ENCODE assay signal across 8 cellular contexts in the genomic region with DNA sequence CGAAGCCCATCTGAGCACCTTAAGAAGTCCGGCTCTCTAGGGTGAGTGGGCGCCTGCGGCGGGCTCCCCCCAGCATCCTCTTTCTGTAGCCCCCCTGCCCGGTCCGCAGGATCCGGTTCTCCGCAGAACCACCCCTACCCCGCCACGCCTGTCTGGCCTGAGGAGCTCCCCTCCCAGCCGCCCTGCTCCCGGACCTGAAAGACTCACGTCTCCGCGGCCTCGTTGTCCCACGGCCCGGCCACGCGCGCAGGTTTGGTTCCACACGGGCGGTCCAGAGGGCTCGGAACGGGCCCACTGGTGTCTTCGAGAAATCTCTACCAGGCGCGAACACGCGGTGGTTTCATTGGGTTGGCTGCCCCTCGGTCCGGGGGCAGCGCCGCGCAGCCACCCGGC. TPM values are rescaled to one million over a fixed set of nuclear protein-coding genes. Genes with fewer than 3 reads are reported as not detected.
DNase-seq lines count a peak whose midpoint lies in the region; ATAC-seq and TF ChIP-seq lines count a peak whose summit lies in the region.

No MANE protein-coding gene starts in this region.

- H3K27ac Mint-ChIP-seq in chondrocyte (ENCODE audit: unreplicated experiment): peak overlapping the region; percentile 74
- H3K27ac Mint-ChIP-seq in naive thymus-derived CD4-positive, alpha-beta T cell: peak overlapping the region; percentile 93 to 99 (median 98)

- under 1% methylated on average over 37 of the region's 37 CpGs for WGBS in HUES64

- peaks cover 41% of the 10 kb centered on the region for H3K4me1 Mint-ChIP-seq in chondrocyte (ENCODE audit: low read depth)
- H3K4me1 Mint-ChIP-seq in naive thymus-derived CD4-positive, alpha-beta T cell: peaks cover 39 to 76% (median 57%) of the 10 kb centered on the region in 7 donors

- peak overlapping the region; percentile 92 for H3K4me3 Mint-ChIP-seq in chondrocyte (ENCODE audit: unreplicated experiment)
- H3K4me3 Mint-ChIP-seq in naive thymus-derived CD4-positive, alpha-beta T cell: peak overlapping the region; percentile 87 to 98 (median 95)

- H3K9me3 Mint-ChIP-seq in chondrocyte (ENCODE audit: low read depth): no peaks in the 10 kb centered on the region
- peaks cover 0 to 4% (median 0%) of the 10 kb centered on the region in 11 donors for H3K9me3 Mint-ChIP-seq in naive thymus-derived CD4-positive, alpha-beta T cell

- DNase-seq in cardiac muscle cell (ENCODE audit: low read depth in 1 of 2, low spot score in 1 of 2) (no peak), Right ventricle myocardium inferior (ENCODE audit: missing footprints) (no peak), chondrocyte (ENCODE audit: low spot score) (no peak), cerebellar cortex (ENCODE audit: low spot score) (no peak), COLO668 (lab: John Stamatoyannopoulos, UW; ENCODE audit: unreplicated experiment) (no peak), NCI-H446 (lab: John Stamatoyannopoulos, UW) (no peak)
- DNase-seq in naive thymus-derived CD4-positive, alpha-beta T cell: no peak

- H3K36me3 ChIP-seq in cardiac muscle cell (peaks cover 8% of the 10 kb centered on the region), HUES64 (ENCODE audit: insufficient read depth, low read length) (peaks cover 34% of the 10 kb centered on the region)
- peaks cover 0 to 15% (median 0%) of the 10 kb centered on the region in 3 experiments for H3K36me3 ChIP-seq in naive thymus-derived CD4-positive, alpha-beta T cell (ENCODE audit: control insufficient read depth in 2 of 3, insufficient read depth in 3 of 3, low read length in 3 of 3)

- POLR2A ChIA-PET in naive thymus-derived CD4-positive, alpha-beta T cell (lab: Charles Lee): interaction anchor here (0.7 to 3.6 kb wide), 15 partner anchors 9 to 862 kb away, joined by 3 to 17 read pairs (median 6); a partner anchor contains a TSS

- no peak for TF ChIP-seq CTCF in cardiac muscle cell (IDR thresholded peaks at IDR 0.05; ENCODE audit: low read depth, low read length)
- TF ChIP-seq CTCF in chondrocyte (IDR thresholded peaks at IDR 0.05): peak; percentile 16

- CTCF ChIA-PET in naive thymus-derived CD4-positive, alpha-beta T cell (lab: Charles Lee): interaction anchor here (1.2 kb wide), 1 partner anchor 67 kb away, joined by 3 read pairs; no protein-coding TSS in a partner anchor

- H3K36me3 Mint-ChIP-seq in chondrocyte (ENCODE audit: low read depth): peaks cover 7% of the 10 kb centered on the region
- H3K36me3 Mint-ChIP-seq in naive thymus-derived CD4-positive, alpha-beta T cell: peaks cover 0 to 22% (median 8%) of the 10 kb centered on the region in 5 donors

- peak overlapping the region; percentile 72 for H3K9ac ChIP-seq in HUES64 (ENCODE audit: low read depth, low read length)

- H3K4me3 ChIP-seq in cardiac muscle cell (peak overlapping the region; percentile 87), HUES64 (ENCODE audit: low read length) (peak overlapping the region; percentile 92)
- peak overlapping the region; percentile 99 for H3K4me3 ChIP-seq in naive thymus-derived CD4-positive, alpha-beta T cell (ENCODE audit: low read length)

- no peaks in the 10 kb centered on the region for H3K27me3 ChIP-seq in cardiac muscle cell
- H3K27me3 ChIP-seq in HUES64 (ENCODE audit: insufficient read depth, low read length): no peaks in the 10 kb centered on the region
- no peaks in the 10 kb centered on the region for H3K27me3 ChIP-seq in naive thymus-derived CD4-positive, alpha-beta T cell (ENCODE audit: control insufficient read depth in 2 of 2, insufficient read depth in 2 of 2, low read length in 2 of 2)

- no peaks in the 10 kb centered on the region for H3K9me3 ChIP-seq in cardiac muscle cell (ENCODE audit: low read depth)
- no peaks in the 10 kb centered on the region for H3K9me3 ChIP-seq in HUES64 (ENCODE audit: insufficient read depth, low read depth, low read length)
- H3K9me3 ChIP-seq in naive thymus-derived CD4-positive, alpha-beta T cell (ENCODE audit: control insufficient read depth in 2 of 3, low read length in 3 of 3): no peaks in the 10 kb centered on the region

- H3K27ac ChIP-seq in cardiac muscle cell (peak overlapping the region; percentile 100), HUES64 (ENCODE audit: low read depth, low read length) (no peak overlapping the region)
- H3K27ac ChIP-seq in naive thymus-derived CD4-positive, alpha-beta T cell (ENCODE audit: low read depth, low read length): peak overlapping the region; percentile 96

- H3K4me1 ChIP-seq in cardiac muscle cell (ENCODE audit: low read depth): peaks cover 13% of the 10 kb centered on the region
- 0 out of 2 replicates have a peak, but pooled peaks cover 8% of the 10 kb centered on the region for H3K4me1 ChIP-seq in HUES64 (ENCODE audit: insufficient read depth, low read length)
- peaks cover 29 to 33% of the 10 kb centered on the region in 2 donors for H3K4me1 ChIP-seq in naive thymus-derived CD4-positive, alpha-beta T cell (ENCODE audit: control insufficient read depth in 2 of 2, insufficient read depth in 2 of 2, low read length in 2 of 2)

- ATAC-seq in Right ventricle myocardium inferior: no peak
- no peak for ATAC-seq in naive thymus-derived CD4-positive, alpha-beta T cell

- intact Hi-C loops in Right ventricle myocardium inferior (cut with DNase I): loop anchor here (5.0 to 10.0 kb wide), 2 partner anchors 62 to 114 kb away; a partner anchor contains a TSS
- intact Hi-C loops in naive thymus-derived CD4-positive, alpha-beta T cell (cut with micrococcal nuclease): loop anchor here (1.0 to 10.0 kb wide), 19 partner anchors 14 to 1152 kb away; a partner anchor contains a TSS

- no peaks in the 10 kb centered on the region for H3K27me3 Mint-ChIP-seq in chondrocyte (ENCODE audit: low read depth)
- no peaks in the 10 kb centered on the region for H3K27me3 Mint-ChIP-seq in naive thymus-derived CD4-positive, alpha-beta T cell

RNA-seq across cellular contexts. Expression of a gene that starts 0.2 kb away (rescaled TPM):
- total RNA-seq in cardiac muscle cell (24.1 and 35.0 TPM in 2 replicates), Right ventricle myocardium inferior (12.8 TPM), chondrocyte (84.9 to 89.9 TPM (median 86.4 TPM) in 3 replicates)
- polyA plus RNA-seq in cardiac muscle cell: 22.7 and 33.7 TPM in 2 replicates
- polyA plus RNA-seq in HUES64 (2013, experiment 1 of 2): 43.6 TPM
- 50.3 TPM for polyA plus RNA-seq in HUES64 (2013, experiment 2 of 2)
- 10 to 100 TPM; 12.1 to 25.2 (median 16.6) TPM for total RNA-seq in naive thymus-derived CD4-positive, alpha-beta T cell
- polyA plus RNA-seq in naive thymus-derived CD4-positive, alpha-beta T cell: 10 to 100 TPM; 20.2 to 27.8 TPM

RNA-seq across cellular contexts. Expression of a gene that starts 0.8 kb away (rescaled TPM):
- total RNA-seq in cardiac muscle cell: 27.1 and 39.2 TPM in 2 replicates
- 46.9 and 90.1 TPM in 2 replicates for polyA plus RNA-seq in cardiac muscle cell
- total RNA-seq in Right ventricle myocardium inferior: 48.1 TPM
- polyA plus RNA-seq in HUES64 (2013, experiment 1 of 2): 74.9 TPM
- polyA plus RNA-seq in HUES64 (2013, experiment 2 of 2): 75.7 TPM
- 67.1 to 77.2 TPM (median 70.5 TPM) in 3 replicates for total RNA-seq in chondrocyte
- 100 to 1,000 TPM in 4 of 5 experiments, 10 to 100 TPM in 1; 79.3 to 177 (median 150) TPM for total RNA-seq in naive thymus-derived CD4-positive, alpha-beta T cell
- polyA plus RNA-seq in naive thymus-derived CD4-positive, alpha-beta T cell: 10 to 100 TPM; 77.4 to 93.9 TPM

RNA-seq across cellular contexts. Expression of a gene that starts 58.4 kb away (rescaled TPM):
- 0.60 and 0.85 TPM in 2 replicates for total RNA-seq in cardiac muscle cell
- polyA plus RNA-seq in cardiac muscle cell: 0.27 and 0.74 TPM in 2 replicates
- 0.38 TPM for total RNA-seq in Right ventricle myocardium inferior
- polyA plus RNA-seq in HUES64 (2013, experiment 1 of 2): 2.4 TPM
- 2.5 TPM for polyA plus RNA-seq in HUES64 (2013, experiment 2 of 2)
- total RNA-seq in chondrocyte: 6.7 to 15.7 TPM (median 13.2 TPM) in 3 replicates
- total RNA-seq in naive thymus-derived CD4-positive, alpha-beta T cell: under 1 TPM in 1 of 5 experiments, not detected in 4; 0.05 TPM
- polyA plus RNA-seq in naive thymus-derived CD4-positive, alpha-beta T cell: not detected
